In the genomic region with DNA sequence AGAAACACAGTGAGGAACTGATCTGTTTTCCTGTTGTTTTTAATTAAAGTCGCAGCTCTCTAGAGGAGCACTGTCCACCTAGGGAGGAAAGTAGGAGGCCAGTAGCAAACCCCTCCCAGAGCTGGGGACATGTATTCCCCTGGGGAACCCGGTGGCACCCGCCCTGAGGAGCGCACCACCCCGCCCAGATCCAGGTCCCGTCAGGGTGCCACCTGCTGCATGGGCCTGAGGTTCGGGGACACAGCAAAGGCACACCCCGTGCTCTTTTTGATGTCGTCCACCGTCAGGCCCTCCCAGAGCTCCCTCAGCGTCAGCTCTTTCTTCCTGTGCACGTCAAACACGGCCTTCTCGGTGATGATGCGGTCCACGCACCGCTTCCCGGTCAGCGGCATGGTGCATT, we compare ENCODE assay signal across 7 cellular contexts. TPM values are rescaled to one million over a fixed set of nuclear protein-coding genes. Genes with fewer than 3 reads are reported as not detected.
DNase-seq lines count a peak whose midpoint lies in the region; FAIRE-seq and TF ChIP-seq lines count a peak whose summit lies in the region.
"Not testable (repeated sequence)": the region's sequence is repeated elsewhere in the genome, so short reads cannot be mapped to it uniquely, and the experiment has no call there.
"Had no signal": no experiment of that assay in that cellular context is flagged by ENCODE, and none has a peak within 500 bp of the region (broad histone marks: within the 10 kb centered on the region; RNA-seq: fewer than 3 reads in every experiment).

No MANE protein-coding gene starts in this region.

- H3K36me3 ChIP-seq in bronchial epithelial cell (ENCODE audit: control insufficient read depth, insufficient read depth, low read length): not testable (repeated sequence)

- not testable (repeated sequence) for H3K4me3 ChIP-seq in bronchial epithelial cell (ENCODE audit: low read depth, low read length)

- TF ChIP-seq POLR2A in GM12891 (IDR thresholded peaks at IDR 0.05; ENCODE audit: low read depth, low read length): not testable (repeated sequence)

- not testable (repeated sequence) for TF ChIP-seq CTCF in bronchial epithelial cell (IDR thresholded peaks at IDR 0.05; ENCODE audit: insufficient read depth, low read length, severe bottlenecking)

- intact Hi-C loops in cardiac septum (cut with DNase I); posterior vena cava (cut with DNase I): not testable (repeated sequence)

- peak; percentile 45 for FAIRE-seq in GM12891 (lab: Jason Lieb, UNC)
- peak; percentile 83 for FAIRE-seq in bronchial epithelial cell (lab: Jason Lieb, UNC)

- DNase-seq in GM12891 (ENCODE audit: insufficient read length, low spot score); bronchial epithelial cell (ENCODE audit: low read depth): not testable (repeated sequence)
- peak; percentile 35 for DNase-seq in cardiac septum (ENCODE audit: low spot score)
- DNase-seq in mesenteric fat pad (ENCODE audit: low spot score): peak; percentile 62
- peak; percentile 30 for DNase-seq in posterior vena cava (ENCODE audit: low spot score)

- H3K27me3 ChIP-seq in bronchial epithelial cell (ENCODE audit: control insufficient read depth, insufficient read depth, low read length): not testable (repeated sequence)

RNA-seq across cellular contexts. Expression of gene OXCT2, which starts 1.6 kb away (rescaled TPM):
- 1.7 TPM for polyA plus RNA-seq in GM12891 (2012; ENCODE audit: low read depth, missing spikeins)
- total RNA-seq in bronchial epithelial cell: 1.0 and 1.1 TPM in 2 replicates
- 1.3 TPM for total RNA-seq in cardiac septum
- 0.87 TPM for total RNA-seq in mesenteric fat pad
- total RNA-seq in posterior vena cava: 1 to 10 TPM; 1.2 to 2.0 TPM
- total RNA-seq: A172; CD4-positive, alpha-beta T cell had no signal

RNA-seq across cellular contexts. Expression of gene BMP8B, which starts 19.2 kb away (rescaled TPM):
- polyA plus RNA-seq in GM12891 (2012; ENCODE audit: low read depth, missing spikeins): 0.21 TPM
- total RNA-seq in bronchial epithelial cell (0.90 and 1.3 TPM in 2 replicates), cardiac septum (0.62 TPM), mesenteric fat pad (0.74 TPM), posterior vena cava (under 1 TPM; 0.24 to 0.69 TPM)

RNA-seq across cellular contexts. Expression of gene PPIE, which starts 30.8 kb away (rescaled TPM):
- polyA plus RNA-seq in GM12891 (2012; ENCODE audit: low read depth, missing spikeins): 47.6 TPM
- total RNA-seq in bronchial epithelial cell: 50.1 and 67.1 TPM in 2 replicates
- 26.4 TPM for total RNA-seq in cardiac septum
- total RNA-seq in mesenteric fat pad: 28.2 TPM
- 10 to 100 TPM; 29.0 to 45.9 TPM for total RNA-seq in posterior vena cava
